ENCODE assay signal across 7 cellular contexts in genomic region chr12:29783773-29784666, GRCh38. TPM values are rescaled to one million over a fixed set of nuclear protein-coding genes. Genes with fewer than 3 reads are reported as not detected.
A peak's percentile ranks its signal among the peaks of the same experiment; 100 is the strongest.
DNase-seq lines count a peak whose midpoint lies in the region; ATAC-seq, FAIRE-seq and TF ChIP-seq lines count a peak whose summit lies in the region.

Gene TMTC1 (minus strand): TSS chr12:29783942. CDS start chr12:29783751, 191 bp downstream.

- H4K20me1 ChIP-seq in neural cell (ENCODE audit: insufficient read depth): no peaks in the 10 kb centered on the region

- FAIRE-seq in GM12892 (lab: Jason Lieb, UNC): no peak

- no peaks in the 10 kb centered on the region for H3K9me3 ChIP-seq in neural cell (ENCODE audit: low read length)

- no peak for TF ChIP-seq EP300 in neural cell (conservative IDR thresholded peaks at IDR 0.05; ENCODE audit: poor library complexity, severe bottlenecking)

- peak within 1 kb of the TSS; percentile 78 for H3K4me3 ChIP-seq in WI38 (ENCODE audit: low read depth, low read length)
- peak within 1 kb of the TSS; percentile 75 to 87 for H3K4me3 ChIP-seq in foreskin fibroblast (ENCODE audit: low read depth in 1 of 2, low read length in 2 of 2)
- peak within 1 kb of the TSS; percentile 85 for H3K4me3 ChIP-seq in neural cell (ENCODE audit: low read length)

- peak within 1 kb of the TSS; percentile 58 for H3K9ac ChIP-seq in neural cell (ENCODE audit: low read length)

- H3K27ac ChIP-seq in neural cell (ENCODE audit: low read length): peak within 1 kb of the TSS; percentile 48

- H3K27me3 ChIP-seq in neural cell (ENCODE audit: insufficient read depth, low read depth, low read length): peaks cover 16% of the 10 kb centered on the region

- TF ChIP-seq POLR2A in GM12892 (IDR thresholded peaks at IDR 0.05; ENCODE audit: low read depth, low read length) (no peak), erythroblast (IDR thresholded peaks at IDR 0.05; ENCODE audit: low read length) (no peak)

- DNase-seq in GM12892 (ENCODE audit: insufficient read length) (peak; percentile 5), HK-2 (ENCODE audit: unreplicated experiment) (peak; percentile 49), foreskin fibroblast (peak; percentile 53 to 88), erythroblast (lab: John Stamatoyannopoulos, UW) (no peak)

- peak within 1 kb of the TSS; percentile 59 for H3K4me2 ChIP-seq in neural cell (ENCODE audit: low read length)

- H3K79me2 ChIP-seq in neural cell (replicated peaks; ENCODE audit: insufficient read depth, low read length): peaks cover 6% of the 10 kb centered on the region

- peaks cover 13% of the 10 kb centered on the region for H3F3A ChIP-seq in neural cell (ENCODE audit: insufficient read depth, low read length, poor library complexity, severe bottlenecking)

- no peaks in the 10 kb centered on the region for H3K36me3 ChIP-seq in neural cell (ENCODE audit: insufficient read depth, low read length)

- TF ChIP-seq RAD21 in neural cell (conservative IDR thresholded peaks at IDR 0.05): no peak

- TF ChIP-seq CTCF in WI38 (IDR thresholded peaks at IDR 0.05; ENCODE audit: low read depth, low read length) (no peak), foreskin fibroblast (IDR thresholded peaks at IDR 0.05; ENCODE audit: low read depth, low read length) (no peak), neural cell (IDR thresholded peaks at IDR 0.05; ENCODE audit: poor library complexity, severe bottlenecking) (no peak)

- H3K9me2 ChIP-seq in neural cell (ENCODE audit: insufficient read depth, low read length): no peaks in the 10 kb centered on the region

- no peak for ATAC-seq in HG03159 (IDR thresholded peaks at IDR 0.05; ENCODE audit: unreplicated experiment)

- no peak within 1 kb of the TSS for H2AFZ ChIP-seq in neural cell (ENCODE audit: low read depth, low read length)

TF ChIP-seq in neural cell, 6 proteins besides CTCF, POLR2A, EP300 and RAD21:
- TF ChIP-seq TAF1 (IDR thresholded peaks at IDR 0.05; ENCODE audit: low read depth) (no peak), SMC3 (conservative IDR thresholded peaks at IDR 0.05; ENCODE audit: poor library complexity) (peak; percentile 7)

RNA-seq across cellular contexts. Expression of gene TMTC1, which starts in this region (rescaled TPM):
- polyA plus RNA-seq in GM12892 (2012; ENCODE audit: missing spikeins): 0.19 TPM
- 7.4 and 10.0 TPM in 2 replicates for polyA plus RNA-seq in neural cell
- 42.5 and 48.7 TPM in 2 replicates for polyA minus RNA-seq in neural cell

Comparison
In these comparisons a context has a peak if more than half of its experiments do, and no peak if none do; other contexts are left out.
1. DNase-seq: peak in GM12892 (single experiment), HK-2 (single experiment) and foreskin fibroblast (2 of 2); none in erythroblast (0 of 2).
2. Peak in every context shown above with its lines, with median percentiles within 50 percentile points of each other: H3K4me3 ChIP-seq.